ENCODE assay signal across 8 cellular contexts in genomic region chr7:84701524-84702306, GRCh38.
DNase-seq lines count a peak whose midpoint lies in the region; ATAC-seq and TF ChIP-seq lines count a peak whose summit lies in the region.

No MANE protein-coding gene starts in this region.

- peaks cover 3% of the 10 kb centered on the region in 2 donors for H3K4me1 ChIP-seq in ascending aorta

- H3K4me3 ChIP-seq in AG04450 (ENCODE audit: low read depth, low read length) (no peak overlapping the region), ascending aorta (no peak overlapping the region)

- ATAC-seq in HG02885 (IDR thresholded peaks at IDR 0.05; ENCODE audit: poor library complexity, unreplicated experiment): no peak

- DNase-seq in AG04450 (ENCODE audit: low read depth, low spot score) (peak; percentile 46), HS-27A (ENCODE audit: low read depth) (peak; percentile 76), ascending aorta (ENCODE audit: low spot score in 2 of 2) (peak; percentile 12 to 71), iPS-NIHi7 (ENCODE audit: extremely low spot score) (peak; percentile 13), middle frontal gyrus (ENCODE audit: extremely low spot score, low spot score) (no peak), cortex of kidney (lab: John Stamatoyannopoulos, UW) (no peak)
- no peak for DNase-seq in stimulated activated CD4-positive, alpha-beta T cell treated with anti-CD3 and anti-CD28 coated beads, Interleukin-4, amount 100 ng/mL, for 4 hours

- no peaks in the 10 kb centered on the region for H3K27me3 ChIP-seq in AG04450 (ENCODE audit: control insufficient read depth, insufficient read depth, low read length)
- no peaks in the 10 kb centered on the region for H3K27me3 ChIP-seq in ascending aorta

- POLR2A ChIA-PET in AG04450 (lab: Yijun Ruan, JAX): no interaction called here

- peak overlapping the region; percentile 33 for H3K27ac ChIP-seq in AG04450 (ENCODE audit: low read depth, low read length)
- H3K27ac ChIP-seq in ascending aorta: peak overlapping the region; percentile 55 to 70

- H3K9me3 ChIP-seq in AG04450 (ENCODE audit: control insufficient read depth, insufficient read depth, low read length): no peaks in the 10 kb centered on the region
- no peaks in the 10 kb centered on the region for H3K9me3 ChIP-seq in ascending aorta

- CTCF ChIA-PET in AG04450 (lab: Charles Lee): no interaction called here

- intact Hi-C loops in ascending aorta (cut with DNase I): loop anchor here (5.0 kb wide), 2 partner anchors 64 to 86 kb away; no protein-coding TSS in a partner anchor

- H3K36me3 ChIP-seq in ascending aorta: no peaks in the 10 kb centered on the region

- TF ChIP-seq CTCF in AG04450 (IDR thresholded peaks at IDR 0.05; ENCODE audit: low read depth, low read length) (no peak), ascending aorta (IDR thresholded peaks at IDR 0.05) (no peak)

Comparison
In these comparisons a context has a peak if more than half of its experiments do, and no peak if none do; other contexts are left out.
1. DNase-seq: peak in AG04450 (single experiment), HS-27A (single experiment), ascending aorta (2 of 2) and iPS-NIHi7 (single experiment); none in middle frontal gyrus (single experiment), stimulated activated CD4-positive, alpha-beta T cell treated with anti-CD3 and anti-CD28 coated beads, Interleukin-4, amount 100 ng/mL, for 4 hours (0 of 2) and cortex of kidney (single experiment).